In the genomic region with DNA sequence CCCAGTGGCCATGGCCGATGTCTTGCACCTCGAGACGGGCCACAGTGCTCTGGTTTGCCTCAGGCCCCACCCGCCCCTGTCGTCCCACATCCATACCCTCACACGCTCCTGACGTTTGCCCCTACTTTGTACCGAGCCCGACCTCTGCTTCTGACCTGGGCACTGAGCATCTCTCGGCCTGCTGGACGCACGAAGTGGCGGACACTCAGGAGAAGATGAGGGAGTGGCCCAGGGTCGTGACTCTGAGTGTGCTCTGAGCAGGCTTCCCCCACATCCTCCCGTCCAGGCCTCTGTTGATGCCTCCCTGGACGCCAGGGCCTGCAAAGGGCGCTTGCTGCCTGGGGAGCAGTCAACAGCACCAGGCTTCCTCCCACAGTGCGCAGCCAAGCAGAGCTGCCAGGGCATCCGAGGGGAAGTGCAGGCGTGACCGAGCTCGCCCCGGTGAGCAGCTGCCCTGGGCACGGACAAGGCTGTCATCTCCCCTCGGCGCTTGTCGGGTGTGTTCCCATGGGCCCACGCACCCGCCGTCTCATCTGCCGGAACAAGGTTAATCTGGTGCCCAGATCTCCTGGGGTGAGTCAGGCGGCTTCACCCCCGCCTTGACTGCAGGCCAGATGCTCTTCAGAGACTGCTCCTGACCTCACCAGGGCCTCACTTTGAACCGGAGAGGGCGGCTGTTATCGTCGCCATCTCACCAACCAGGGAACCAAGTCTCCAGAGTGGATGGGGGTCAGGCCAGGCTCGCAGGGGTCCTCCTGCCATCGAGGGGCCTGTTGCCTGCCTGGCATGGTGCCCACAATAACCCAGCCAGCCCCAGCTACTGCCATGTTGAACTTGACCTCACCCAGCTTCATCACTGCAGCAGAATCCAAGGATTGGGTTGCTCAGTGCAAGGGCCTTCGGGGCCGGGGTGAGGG, we compare ENCODE assay signal across 10 cellular contexts. TPM values are rescaled to one million over a fixed set of nuclear protein-coding genes. Genes with fewer than 3 reads are reported as not detected.
DNase-seq lines count a peak whose midpoint lies in the region; ATAC-seq and TF ChIP-seq lines count a peak whose summit lies in the region.
"Had no signal": no experiment of that assay in that cellular context is flagged by ENCODE, and none has a peak within 500 bp of the region (broad histone marks: within the 10 kb centered on the region; RNA-seq: fewer than 3 reads in every experiment).

No MANE protein-coding gene starts in this region.

- H3K4me3 ChIP-seq in body of pancreas: no peak overlapping the region
- peak overlapping the region; percentile 46 for H3K4me3 ChIP-seq in osteoblast (ENCODE audit: insufficient read depth, low read length)
- H3K4me3 ChIP-seq: spleen had no signal

- H3K79me2 ChIP-seq in osteoblast (ENCODE audit: insufficient read depth, low read length): no peaks in the 10 kb centered on the region

- H3K27me3 ChIP-seq in body of pancreas: no peaks in the 10 kb centered on the region
- no peaks in the 10 kb centered on the region for H3K27me3 ChIP-seq in osteoblast (ENCODE audit: insufficient read depth, low read length)
- H3K27me3 ChIP-seq: spleen had no signal

- H3K36me3 ChIP-seq in body of pancreas (replicated peaks in 1 of 2; ENCODE audit: insufficient read depth in 1 of 2, low read depth in 2 of 2): no peaks in the 10 kb centered on the region
- peaks cover 3% of the 10 kb centered on the region for H3K36me3 ChIP-seq in osteoblast (ENCODE audit: insufficient read depth, low read length)

- H4K20me1 ChIP-seq in osteoblast (ENCODE audit: insufficient read depth, low read length): peaks cover 6% of the 10 kb centered on the region

- H2AFZ ChIP-seq in osteoblast (ENCODE audit: low read length): peak overlapping the region; percentile 54

- peak; percentile 89 for DNase-seq in DMS53 (lab: John Stamatoyannopoulos, UW)
- DNase-seq in NCI-H1694 treated with DMSO at 0.1 percent for 48 hours (lab: John Stamatoyannopoulos, UW): peak; percentile 71
- DNase-seq in body of pancreas: no peak
- DNase-seq in osteoblast (ENCODE audit: insufficient read length, low spot score, missing footprints): peak; percentile 99
- no peak for DNase-seq in NCI-H748 (lab: John Stamatoyannopoulos, UW; ENCODE audit: unreplicated experiment)
- DNase-seq in activated T-cell treated with anti-CD3 and anti-CD28 coated beads for 4 hours: no peak
- no peak for DNase-seq in activated effector memory CD4-positive, alpha-beta T cell treated with Interleukin-2 at 50 U/mL for 16 hours
- DNase-seq in NCI-H187 (lab: John Stamatoyannopoulos, UW): no peak
- DNase-seq: spleen had no signal

- H3K4me1 ChIP-seq in body of pancreas: peaks cover 34% of the 10 kb centered on the region
- H3K4me1 ChIP-seq in osteoblast (ENCODE audit: insufficient read depth, low read length): peaks cover 22% of the 10 kb centered on the region

- no peak for ATAC-seq in body of pancreas

- peak overlapping the region; percentile 66 for H3K4me2 ChIP-seq in osteoblast (ENCODE audit: insufficient read depth, low read length)

- H3K9me3 ChIP-seq in body of pancreas (no peaks in the 10 kb centered on the region), osteoblast (ENCODE audit: low read depth, low read length) (no peaks in the 10 kb centered on the region)
- H3K9me3 ChIP-seq: spleen had no signal

- intact Hi-C loops in body of pancreas (cut with DNase I): no loop called here

- TF ChIP-seq POLR2A in body of pancreas (IDR thresholded peaks at IDR 0.05): no peak

- H3K27ac ChIP-seq in body of pancreas (peak overlapping the region; percentile 70 to 76 (median 73)), osteoblast (ENCODE audit: low read depth, low read length) (peak overlapping the region; percentile 89)
- H3K27ac ChIP-seq: spleen had no signal

- 87 to 95% methylated on average over 14 to 41 of the region's 41 CpGs for WGBS in body of pancreas, 2 donors

- no peak for TF ChIP-seq CTCF in body of pancreas (IDR thresholded peaks at IDR 0.05)
- TF ChIP-seq CTCF in osteoblast (IDR thresholded peaks at IDR 0.05; ENCODE audit: extremely low read depth, low read depth, low read length): no peak

RNA-seq across cellular contexts. Expression of gene COMP, which starts 27.2 kb away (rescaled TPM):
- 1 to 10 TPM in 1 of 2 donors, under 1 TPM in 1; 0.33 to 6.0 TPM for total RNA-seq in body of pancreas
- 12.4 and 14.8 TPM in 2 replicates for total RNA-seq in osteoblast
- total RNA-seq: spleen; T-helper 2 cell treated with Interferon-gamma antibody and Interleukin-4, amounts not matched to agents 100 ng/mL and 5 ng/mL, for 36 hours had no signal

Comparison
In these comparisons a context has a peak if more than half of its experiments do, and no peak if none do; other contexts are left out.
1. DNase-seq: peak in DMS53 (single experiment), NCI-H1694 treated with DMSO at 0.1 percent for 48 hours (single experiment) and osteoblast (single experiment); none in body of pancreas (0 of 4), NCI-H748 (single experiment), activated T-cell treated with anti-CD3 and anti-CD28 coated beads for 4 hours (single experiment), activated effector memory CD4-positive, alpha-beta T cell treated with Interleukin-2 at 50 U/mL for 16 hours (single experiment) and NCI-H187 (0 of 2).